8 cellular contexts compared by ENCODE assay signal in the genomic region with DNA sequence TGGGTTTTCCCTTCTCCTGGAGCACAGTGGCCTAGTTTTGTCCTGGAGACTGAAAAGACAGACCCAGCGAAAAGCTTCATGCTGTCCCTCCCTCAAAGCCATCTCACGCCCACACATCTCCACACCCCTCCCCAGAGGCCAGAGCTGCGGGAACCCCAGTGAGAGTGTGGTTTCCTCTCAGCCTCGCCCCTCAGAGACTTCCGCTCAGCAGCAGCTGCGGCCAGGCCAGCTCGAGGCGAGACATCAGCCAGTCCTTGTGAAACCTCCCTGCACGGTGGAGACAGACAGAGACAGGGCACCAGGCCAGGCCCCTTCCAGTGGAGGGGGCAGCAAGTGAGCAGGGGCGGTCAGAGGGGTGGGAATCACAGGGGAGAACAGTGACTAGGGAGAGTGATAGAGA.
DNase-seq lines count a peak whose midpoint lies in the region; ATAC-seq and TF ChIP-seq lines count a peak whose summit lies in the region.

No MANE protein-coding gene starts in this region.

- H3K56ac ChIP-seq in IMR-90 (ENCODE audit: extremely low read depth, insufficient read depth, low read length), result no peak overlapping the region

- ATAC-seq in GM21447 (IDR thresholded peaks at IDR 0.05; ENCODE audit: unreplicated experiment) (peak; percentile 82), IMR-90 (ENCODE audit: low read depth) (peak; percentile 63)
- ATAC-seq in naive thymus-derived CD4-positive, alpha-beta T cell, result peak; percentile 70

- peaks cover 0 to 17% (median 0%) of the 10 kb centered on the region in 5 donors for H3K27me3 Mint-ChIP-seq in naive thymus-derived CD4-positive, alpha-beta T cell
- no peaks in the 10 kb centered on the region for H3K27me3 Mint-ChIP-seq in stimulated activated naive CD8-positive, alpha-beta T cell treated with anti-CD3 and anti-CD28 coated beads, Interleukin-15, Interleukin-2, amounts not matched to agents 100 ng/mL and 50 ng/mL, for 24 hours

- H3K4me1 ChIP-seq in IMR-90 (ENCODE audit: control insufficient read depth, insufficient read depth, low read length), result no peaks in the 10 kb centered on the region
- peaks cover 62 to 79% of the 10 kb centered on the region in 2 donors for H3K4me1 ChIP-seq in naive thymus-derived CD4-positive, alpha-beta T cell (ENCODE audit: control insufficient read depth in 2 of 2, insufficient read depth in 2 of 2, low read length in 2 of 2)

- TF ChIP-seq CTCF in IMR-90 (conservative IDR thresholded peaks at IDR 0.05; ENCODE audit: low read depth, low read length) (no peak), dorsolateral prefrontal cortex (IDR thresholded peaks at IDR 0.05 in 54 of 56, conservative IDR thresholded peaks at IDR 0.05 in 2 of 56; ENCODE audit: low read depth in 1 of 56, partially characterized antibody in 56 of 56) (no peak)

- no peak overlapping the region for H3K18ac ChIP-seq in IMR-90 (ENCODE audit: low read depth, low read length)

- no peaks in the 10 kb centered on the region for H3K9me1 ChIP-seq in IMR-90 (ENCODE audit: insufficient read depth, low read length)

- intact Hi-C loops in IMR-90 (cut with micrococcal nuclease), result no loop called here
- intact Hi-C loops in dorsolateral prefrontal cortex (cut with DNase I), result loop anchor here in 1 of 2 donors (10.0 kb wide), 1 partner anchor 337 kb away; no protein-coding TSS in a partner anchor
- intact Hi-C loops in naive thymus-derived CD4-positive, alpha-beta T cell (cut with micrococcal nuclease), result loop anchor here (1.0 to 10.0 kb wide), 5 partner anchors 38 to 437 kb away; no protein-coding TSS in a partner anchor

- no peaks in the 10 kb centered on the region for H3K79me1 ChIP-seq in IMR-90 (ENCODE audit: low read depth in 1 of 2, low read length in 2 of 2)

- H2BK20ac ChIP-seq in IMR-90 (ENCODE audit: low read depth, low read length), result no peak overlapping the region

- POLR2A ChIA-PET in IMR-90 (lab: Charles Lee; ENCODE audit: unreplicated experiment), result no interaction called here
- POLR2A ChIA-PET in naive thymus-derived CD4-positive, alpha-beta T cell (lab: Charles Lee), result interaction anchor here (0.7 to 9.2 kb wide), 11 partner anchors 9 to 427 kb away, joined by 3 to 141 read pairs (median 4); a partner anchor contains a TSS

- H2AK5ac ChIP-seq in IMR-90 (ENCODE audit: low read depth, low read length), result no peak overlapping the region

- H3K4me3 ChIP-seq in IMR-90 (ENCODE audit: insufficient read depth, low read depth, low read length), result no peak overlapping the region
- H3K4me3 ChIP-seq in dorsolateral prefrontal cortex, result no peak overlapping the region
- peak overlapping the region; percentile 61 for H3K4me3 ChIP-seq in naive thymus-derived CD4-positive, alpha-beta T cell (ENCODE audit: low read length)

- TF ChIP-seq RAD21 in IMR-90 (IDR thresholded peaks at IDR 0.05; ENCODE audit: low read length), result no peak

- no peak overlapping the region for H3K23ac ChIP-seq in IMR-90 (ENCODE audit: low read depth, low read length)

- peak overlapping the region; percentile 71 to 94 (median 81) for H3K4me3 Mint-ChIP-seq in naive thymus-derived CD4-positive, alpha-beta T cell
- H3K4me3 Mint-ChIP-seq in stimulated activated naive CD8-positive, alpha-beta T cell treated with anti-CD3 and anti-CD28 coated beads, Interleukin-15, Interleukin-2, amounts not matched to agents 100 ng/mL and 50 ng/mL, for 24 hours, result peak overlapping the region; percentile 55

- CTCF ChIA-PET in IMR-90 (lab: Yijun Ruan, JAX), result no interaction called here
- CTCF ChIA-PET in naive thymus-derived CD4-positive, alpha-beta T cell (lab: Charles Lee), result interaction anchor here (0.7 to 1.0 kb wide), 2 partner anchors 139 to 570 kb away, joined by 3 read pairs; no protein-coding TSS in a partner anchor

- peak overlapping the region; percentile 23 for H2AFZ ChIP-seq in IMR-90 (replicated peaks; ENCODE audit: low read length, poor library complexity)

- no peak overlapping the region for H3K14ac ChIP-seq in IMR-90 (replicated peaks; ENCODE audit: low read depth, low read length)

- H3K4me2 ChIP-seq in IMR-90 (ENCODE audit: low read depth, low read length), result no peak overlapping the region

- H2BK120ac ChIP-seq in IMR-90 (ENCODE audit: low read depth, low read length), result no peak overlapping the region

- no TSS peak for BruUV-seq in IMR-90 (replicated peaks; lab: Mats Ljungman, UMichigan)

- no peak overlapping the region for H2AK9ac ChIP-seq in IMR-90 (replicated peaks; ENCODE audit: low read depth, low read length, poor library complexity)

- H2BK5ac ChIP-seq in IMR-90 (ENCODE audit: low read depth, low read length, poor library complexity, severe bottlenecking), result no peak overlapping the region

- peak; percentile 93 for DNase-seq in CD1c-positive myeloid dendritic cell (ENCODE audit: extremely low spot score)
- DNase-seq in IMR-90, result peak; percentile 28
- DNase-seq in activated CD4-positive, alpha-beta T cell treated with anti-CD3 and anti-CD28 coated beads for 4 hours, result peak; percentile 46 to 62
- DNase-seq in dorsolateral prefrontal cortex, result peak in 5 of 10 donors; percentile 36 to 61 (median 42)
- DNase-seq in naive thymus-derived CD4-positive, alpha-beta T cell, result peak; percentile 35 to 78 (median 45)
- no peak for DNase-seq in LoVo (ENCODE audit: low spot score)

- WGBS in IMR-90 (ENCODE audit: extremely low coverage in 2 of 2, insufficient read length in 1 of 2), 2 experiments, result 0% methylated on average over 1 of the region's 10 CpGs; no CpG with 5 or more reads in 1 of the 2 experiments

- no peak overlapping the region for H3K9ac ChIP-seq in IMR-90 (ENCODE audit: low read depth, low read length)

- H3K4ac ChIP-seq in IMR-90 (ENCODE audit: low read depth, low read length), result no peak overlapping the region

- no peaks in the 10 kb centered on the region for H3K9me3 Mint-ChIP-seq in naive thymus-derived CD4-positive, alpha-beta T cell
- H3K9me3 Mint-ChIP-seq in stimulated activated naive CD8-positive, alpha-beta T cell treated with anti-CD3 and anti-CD28 coated beads, Interleukin-15, Interleukin-2, amounts not matched to agents 100 ng/mL and 50 ng/mL, for 24 hours, result no peaks in the 10 kb centered on the region

- H4K91ac ChIP-seq in IMR-90 (ENCODE audit: insufficient read depth, low read depth, low read length), result no peak overlapping the region

- peaks cover 58 to 98% (median 89%) of the 10 kb centered on the region in 7 donors for H3K4me1 Mint-ChIP-seq in naive thymus-derived CD4-positive, alpha-beta T cell
- H3K4me1 Mint-ChIP-seq in stimulated activated naive CD8-positive, alpha-beta T cell treated with anti-CD3 and anti-CD28 coated beads, Interleukin-15, Interleukin-2, amounts not matched to agents 100 ng/mL and 50 ng/mL, for 24 hours (ENCODE audit: low read depth), result peaks cover 85% of the 10 kb centered on the region

- H3K36me3 Mint-ChIP-seq in naive thymus-derived CD4-positive, alpha-beta T cell, result peaks cover 0 to 9% (median 0%) of the 10 kb centered on the region in 5 donors
- H3K36me3 Mint-ChIP-seq in stimulated activated naive CD8-positive, alpha-beta T cell treated with anti-CD3 and anti-CD28 coated beads, Interleukin-15, Interleukin-2, amounts not matched to agents 100 ng/mL and 50 ng/mL, for 24 hours (ENCODE audit: low read depth), result no peaks in the 10 kb centered on the region

- H3K27ac Mint-ChIP-seq in naive thymus-derived CD4-positive, alpha-beta T cell, result peak overlapping the region; percentile 92 to 99 (median 98)
- H3K27ac Mint-ChIP-seq in stimulated activated naive CD8-positive, alpha-beta T cell treated with anti-CD3 and anti-CD28 coated beads, Interleukin-15, Interleukin-2, amounts not matched to agents 100 ng/mL and 50 ng/mL, for 24 hours, result peak overlapping the region; percentile 71

- H2BK15ac ChIP-seq in IMR-90 (ENCODE audit: low read depth, low read length), result no peak overlapping the region

- H3K27me3 ChIP-seq in IMR-90 (ENCODE audit: control insufficient read depth, insufficient read depth, low read length) (peaks cover 28% of the 10 kb centered on the region; the same call in 1 of the 2 replicates), dorsolateral prefrontal cortex (no peaks in the 10 kb centered on the region)
- H3K27me3 ChIP-seq in naive thymus-derived CD4-positive, alpha-beta T cell (ENCODE audit: control insufficient read depth in 2 of 2, insufficient read depth in 2 of 2, low read length in 2 of 2), result no peaks in the 10 kb centered on the region

- peaks cover under 1% of the 10 kb centered on the region for H3K9me3 ChIP-seq in IMR-90 (ENCODE audit: control insufficient read depth, insufficient read depth, low read length)
- H3K9me3 ChIP-seq in naive thymus-derived CD4-positive, alpha-beta T cell (ENCODE audit: control insufficient read depth in 2 of 3, low read length in 3 of 3), result no peaks in the 10 kb centered on the region

- H4K8ac ChIP-seq in IMR-90 (ENCODE audit: low read depth in 2 of 2, low read length in 2 of 2), result no peak overlapping the region

- no peak overlapping the region for H4K5ac ChIP-seq in IMR-90 (ENCODE audit: low read depth, low read length)

- no peak for TF ChIP-seq POLR2A in IMR-90 (IDR thresholded peaks at IDR 0.05; ENCODE audit: low read depth, low read length)

- no peaks in the 10 kb centered on the region for H3K36me3 ChIP-seq in IMR-90 (ENCODE audit: control insufficient read depth, insufficient read depth, low read length)
- no peaks in the 10 kb centered on the region for H3K36me3 ChIP-seq in naive thymus-derived CD4-positive, alpha-beta T cell (ENCODE audit: control insufficient read depth in 2 of 3, insufficient read depth in 3 of 3, low read length in 3 of 3)

- in situ Hi-C loops in IMR-90 (cut with MboI; ENCODE audit: low sequenced_read_pairs), result no loop called here

- dilution Hi-C loops in IMR-90 (cut with HindIII; ENCODE audit: low sequenced_read_pairs, unreplicated experiment), result no loop called here

- no peak overlapping the region for H3K27ac ChIP-seq in IMR-90 (ENCODE audit: insufficient read depth, low read length)
- peak overlapping the region in 48 of 59 donors; percentile 4 to 92 (median 80) for H3K27ac ChIP-seq in dorsolateral prefrontal cortex
- peak overlapping the region; percentile 93 for H3K27ac ChIP-seq in naive thymus-derived CD4-positive, alpha-beta T cell (ENCODE audit: low read depth, low read length)

- no peaks in the 10 kb centered on the region for H4K20me1 ChIP-seq in IMR-90 (ENCODE audit: insufficient read depth, low read length)

TF ChIP-seq in IMR-90, 13 proteins besides CTCF, POLR2A, EP300 and RAD21 (continues in another document):
- TF ChIP-seq BHLHE40 (IDR thresholded peaks at IDR 0.05; ENCODE audit: low read depth, low read length) (no peak), FOS (IDR thresholded peaks at IDR 0.05; ENCODE audit: low read depth, low read length) (no peak), RFX5 (IDR thresholded peaks at IDR 0.05; ENCODE audit: low read depth, low read length) (no peak), CHD1 (IDR thresholded peaks at IDR 0.05; ENCODE audit: low read depth, low read length) (no peak), CEBPB (IDR thresholded peaks at IDR 0.05; ENCODE audit: low read depth, low read length) (no peak), NFE2L2 (IDR thresholded peaks at IDR 0.05; ENCODE audit: low read depth, low read length) (no peak), MXI1 (IDR thresholded peaks at IDR 0.05; ENCODE audit: borderline replicate concordance, low read depth, low read length) (no peak)
